Comparison of ENCODE assay signal across 24 cellular contexts in the genomic region with DNA sequence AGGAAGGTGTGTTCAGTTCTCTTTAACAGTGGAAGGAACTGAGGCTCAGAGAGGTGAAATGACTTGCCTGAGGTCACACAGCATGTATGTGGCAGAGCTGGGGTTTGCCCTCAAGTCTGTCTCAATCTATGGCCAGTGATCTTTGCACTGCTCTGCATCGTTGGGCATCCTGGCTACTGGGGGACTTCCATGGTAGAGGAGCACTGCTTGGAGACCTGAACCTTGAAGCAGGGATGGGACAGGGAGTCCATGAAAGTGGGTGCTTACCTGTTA. TPM values are rescaled to one million over a fixed set of nuclear protein-coding genes. Genes with fewer than 3 reads are reported as not detected.
DNase-seq lines count a peak whose midpoint lies in the region; ATAC-seq, FAIRE-seq and TF ChIP-seq lines count a peak whose summit lies in the region.
"Had no signal": no experiment of that assay in that cellular context is flagged by ENCODE, and none has a peak within 500 bp of the region (broad histone marks: within the 10 kb centered on the region; RNA-seq: fewer than 3 reads in every experiment).

No MANE protein-coding gene starts in this region.

- peaks cover 2% of the 10 kb centered on the region for H3K27me3 Mint-ChIP-seq in Caco-2 (ENCODE audit: insufficient read depth, unreplicated experiment)

- WGBS in HepG2 (ENCODE audit: low lambda C conversion rate), result 0% methylated on average over 1 of the region's 1 CpG
- no CpG with 5 or more reads among the region's 1 CpG for WGBS in right lobe of liver (ENCODE audit: insufficient coverage, low coverage, low lambda C conversion rate, missing lambda C conversion rate)
- WGBS in adrenal gland, 4 donors, result 88 to 95% (median 90%) methylated on average over 1 of the region's 1 CpG; no CpG with 5 or more reads in 1 of the 4 donors

- H3K27ac ChIP-seq in HepG2 (ENCODE audit: extremely low read length, insufficient read depth, low read length), result no peak overlapping the region
- no peak overlapping the region for H3K27ac ChIP-seq in right lobe of liver
- H3K27ac ChIP-seq in dorsolateral prefrontal cortex, result peak overlapping the region in 57 of 59 donors; percentile 51 to 98 (median 96)
- no peak overlapping the region for H3K27ac ChIP-seq in neural cell (ENCODE audit: low read length)
- H3K27ac ChIP-seq in adrenal gland, result peak overlapping the region in 1 of 5 donors; percentile 84
- H3K27ac ChIP-seq: A549, cardiac muscle cell, suprapubic skin had no signal

- no peak for FAIRE-seq in HepG2 (lab: Jason Lieb, UNC)
- FAIRE-seq: A549, islet of Langerhans had no signal

- peaks cover 6% of the 10 kb centered on the region for H3K4me1 Mint-ChIP-seq in Caco-2 (ENCODE audit: low read depth, unreplicated experiment)

- ATAC-seq in HepG2 (no peak), right lobe of liver (no peak), HG02642 (IDR thresholded peaks at IDR 0.05; ENCODE audit: poor library complexity, unreplicated experiment) (no peak)
- ATAC-seq: A549; activated naive CD4-positive, alpha-beta T cell treated with anti-CD3 and anti-CD28 coated beads, Interleukin-2, amount 50 U/mL, for 72 hours; heart left ventricle had no signal

- in situ Hi-C loops in HepG2 (cut with HindIII; ENCODE audit: extremely low pct_ligation_motif_present, low pct_unique_long_range_greater_than_20kb), result no loop called here

- POLR2A ChIA-PET in HepG2 (lab: Yijun Ruan, JAX) (no interaction called here), Caco-2 (lab: Charles Lee) (no interaction called here)

- no peaks in the 10 kb centered on the region for H3K36me3 ChIP-seq in HepG2 (replicated peaks in 1 of 2; ENCODE audit: control insufficient read depth in 1 of 2, insufficient read depth in 2 of 2, low read length in 2 of 2)
- no peaks in the 10 kb centered on the region for H3K36me3 ChIP-seq in right lobe of liver
- no peaks in the 10 kb centered on the region for H3K36me3 ChIP-seq in neural cell (ENCODE audit: insufficient read depth, low read length)
- no peaks in the 10 kb centered on the region for H3K36me3 ChIP-seq in adrenal gland (replicated peaks in 1 of 2)
- no peaks in the 10 kb centered on the region for H3K36me3 ChIP-seq in Caco-2 (ENCODE audit: control insufficient read depth, insufficient read depth, low read length)
- H3K36me3 ChIP-seq: cardiac muscle cell, heart left ventricle, suprapubic skin had no signal

- peaks cover 10 to 51% of the 10 kb centered on the region in 2 experiments for H3K27me3 ChIP-seq in HepG2 (ENCODE audit: control insufficient read depth in 1 of 2, insufficient read depth in 2 of 2, low read length in 2 of 2)
- peaks cover 0 to 11% of the 10 kb centered on the region in 2 donors for H3K27me3 ChIP-seq in right lobe of liver
- no peaks in the 10 kb centered on the region for H3K27me3 ChIP-seq in dorsolateral prefrontal cortex
- no peaks in the 10 kb centered on the region for H3K27me3 ChIP-seq in neural cell (ENCODE audit: insufficient read depth, low read depth, low read length)
- H3K27me3 ChIP-seq in adrenal gland, result peaks cover 21% of the 10 kb centered on the region
- peaks cover 5% of the 10 kb centered on the region for H3K27me3 ChIP-seq in Caco-2 (replicated peaks; ENCODE audit: control insufficient read depth, insufficient read depth, low read length)
- H3K27me3 ChIP-seq: suprapubic skin had no signal

- no peaks in the 10 kb centered on the region for H3K9me2 ChIP-seq in neural cell (ENCODE audit: insufficient read depth, low read length)

- no peaks in the 10 kb centered on the region for H3K9me3 Mint-ChIP-seq in Caco-2 (ENCODE audit: unreplicated experiment)
- H3K9me3 Mint-ChIP-seq: activated naive CD4-positive, alpha-beta T cell treated with anti-CD3 and anti-CD28 coated beads, Interleukin-2, amount 50 U/mL, for 72 hours; CD4-positive, alpha-beta memory T cell had no signal

- no peak overlapping the region for H3K4me2 ChIP-seq in HepG2 (ENCODE audit: low read depth, low read length)
- H3K4me2 ChIP-seq in neural cell (ENCODE audit: low read length), result no peak overlapping the region
- H3K4me2 ChIP-seq: A549 had no signal

- no peak overlapping the region for H3K9ac ChIP-seq in HepG2 (ENCODE audit: insufficient read depth, low read depth, low read length)
- no peak overlapping the region for H3K9ac ChIP-seq in neural cell (ENCODE audit: low read length)

- no peak overlapping the region for H2AFZ ChIP-seq in HepG2 (ENCODE audit: low read length)
- H2AFZ ChIP-seq in neural cell (ENCODE audit: low read depth, low read length), result no peak overlapping the region

- peaks cover 44% of the 10 kb centered on the region for H3K4me1 ChIP-seq in HepG2 (ENCODE audit: insufficient read depth, low read length)
- H3K4me1 ChIP-seq in right lobe of liver, result peaks cover 0 to 9% (median 0%) of the 10 kb centered on the region in 4 donors
- H3K4me1 ChIP-seq in adrenal gland (replicated peaks in 1 of 2), result peaks cover 0 to 13% of the 10 kb centered on the region in 2 donors
- peaks cover 8% of the 10 kb centered on the region; the same call in 1 of the 2 replicates for H3K4me1 ChIP-seq in Caco-2

- H3K79me2 ChIP-seq in HepG2 (ENCODE audit: insufficient read depth, low read length) (no peaks in the 10 kb centered on the region), neural cell (replicated peaks; ENCODE audit: insufficient read depth, low read length) (peaks cover 35% of the 10 kb centered on the region)

- DNase-seq in HepG2 (ENCODE audit: low spot score), result no peak
- no peak for DNase-seq in right lobe of liver
- DNase-seq in dorsolateral prefrontal cortex, result peak in 2 of 10 donors; percentile 6 to 13
- no peak for DNase-seq in adrenal gland
- DNase-seq in midbrain (lab: John Stamatoyannopoulos, UW), result no peak
- DNase-seq in Caco-2, result no peak
- DNase-seq: activated T-cell treated with anti-CD3 and anti-CD28 coated beads, Interleukin-2, amount 50 U/mL, for 1 hour; CD4-positive, alpha-beta memory T cell; DND-41; effector CD8-positive, alpha-beta T cell; GOT3; heart left ventricle; NCI-H1417; NCI-H526; occipital lobe; Right ventricle myocardium superior; stimulated activated CD4-positive, alpha-beta T cell treated with anti-CD3 and anti-CD28 coated beads, Interleukin-2, amount 100 ng/mL, for 24 hours had no signal

- TF ChIP-seq POLR2A in HepG2 (IDR thresholded peaks at IDR 0.05; ENCODE audit: insufficient read depth in 1 of 2, low read depth in 2 of 2, low read length in 2 of 2) (no peak), right lobe of liver (IDR thresholded peaks at IDR 0.05) (no peak), adrenal gland (IDR thresholded peaks at IDR 0.05) (no peak)

- H3K9me3 ChIP-seq in HepG2 (ENCODE audit: low read length), result no peaks in the 10 kb centered on the region
- H3K9me3 ChIP-seq in right lobe of liver, result no peaks in the 10 kb centered on the region
- H3K9me3 ChIP-seq in neural cell (ENCODE audit: low read length), result no peaks in the 10 kb centered on the region
- H3K9me3 ChIP-seq in adrenal gland (replicated peaks in 1 of 3), result no peaks in the 10 kb centered on the region
- H3K9me3 ChIP-seq in Caco-2, result no peaks in the 10 kb centered on the region
- H3K9me3 ChIP-seq: A549, heart left ventricle, suprapubic skin had no signal

- H3K27ac Mint-ChIP-seq in Caco-2 (ENCODE audit: unreplicated experiment), result no peak overlapping the region
- H3K27ac Mint-ChIP-seq: activated naive CD4-positive, alpha-beta T cell treated with anti-CD3 and anti-CD28 coated beads, Interleukin-2, amount 50 U/mL, for 72 hours had no signal

- H4K20me1 ChIP-seq in HepG2 (ENCODE audit: insufficient read depth, low read length) (no peaks in the 10 kb centered on the region), neural cell (ENCODE audit: insufficient read depth) (no peaks in the 10 kb centered on the region)

- TF ChIP-seq EP300 in HepG2 (IDR thresholded peaks at IDR 0.05; ENCODE audit: low read depth in 2 of 2, low read length in 2 of 2) (no peak), HepG2 (CRISPR knock-in tag; IDR thresholded peaks at IDR 0.05; ENCODE audit: borderline replicate concordance) (no peak), neural cell (conservative IDR thresholded peaks at IDR 0.05; ENCODE audit: poor library complexity, severe bottlenecking) (no peak)

- CTCF ChIA-PET in HepG2 (lab: Yijun Ruan, JAX; ENCODE audit: low intra/inter-chr PET ratio, low total read pairs), result no interaction called here
- CTCF ChIA-PET in Caco-2 (lab: Charles Lee), result no interaction called here

- H3K4me3 ChIP-seq in HepG2 (replicated peaks in 1 of 3; ENCODE audit: insufficient read depth in 1 of 3, low read depth in 2 of 3, low read length in 3 of 3) (no peak overlapping the region), right lobe of liver (no peak overlapping the region), dorsolateral prefrontal cortex (peak overlapping the region in 41 of 59 donors; percentile 58 to 89 (median 78)), neural cell (ENCODE audit: low read length) (peak overlapping the region; percentile 88), adrenal gland (no peak overlapping the region), Caco-2 (ENCODE audit: low read depth, low read length) (no peak overlapping the region)
- H3K4me3 ChIP-seq: A549, cardiac muscle cell had no signal

- H3K36me3 Mint-ChIP-seq in Caco-2 (ENCODE audit: insufficient read depth, unreplicated experiment), result no peaks in the 10 kb centered on the region

- intact Hi-C loops in HepG2 (cut with micrococcal nuclease; ENCODE audit: unreplicated experiment) (no loop called here), right lobe of liver (cut with DNase I) (loop anchor here (10.0 kb wide), 2 partner anchors 64 to 94 kb away; no protein-coding TSS in a partner anchor), dorsolateral prefrontal cortex (cut with DNase I) (no loop called here), adrenal gland (cut with DNase I) (no loop called here), Caco-2 (cut with micrococcal nuclease; ENCODE audit: unreplicated experiment) (no loop called here)

- TF ChIP-seq CTCF in HepG2 (CRISPR knock-in tag; IDR thresholded peaks at IDR 0.05) (no peak), right lobe of liver (IDR thresholded peaks at IDR 0.05) (no peak), dorsolateral prefrontal cortex (IDR thresholded peaks at IDR 0.05 in 54 of 56, conservative IDR thresholded peaks at IDR 0.05 in 2 of 56; ENCODE audit: low read depth in 1 of 56, partially characterized antibody in 56 of 56) (no peak), neural cell (IDR thresholded peaks at IDR 0.05; ENCODE audit: poor library complexity, severe bottlenecking) (no peak), adrenal gland (IDR thresholded peaks at IDR 0.05) (no peak), Caco-2 (IDR thresholded peaks at IDR 0.05; ENCODE audit: insufficient read depth in 1 of 2, low read depth in 1 of 2, low read length in 1 of 2, severe bottlenecking in 1 of 2, unreplicated experiment in 1 of 2) (no peak)

- BruUV-seq in HepG2 (replicated peaks; lab: Mats Ljungman, UMichigan) (no TSS peak), Caco-2 (replicated peaks; lab: Mats Ljungman, UMichigan) (no TSS peak)

- no peaks in the 10 kb centered on the region for H3F3A ChIP-seq in neural cell (ENCODE audit: insufficient read depth, low read length, poor library complexity, severe bottlenecking)

- H3K4me3 Mint-ChIP-seq in Caco-2 (ENCODE audit: unreplicated experiment), result no peak overlapping the region

- no peak for TF ChIP-seq RAD21 in HepG2 (CRISPR knock-in tag; IDR thresholded peaks at IDR 0.05)
- TF ChIP-seq RAD21 in neural cell (conservative IDR thresholded peaks at IDR 0.05), result no peak

RNA-seq across cellular contexts. Expression of a gene that starts 2.0 kb away (rescaled TPM):
- 0.35 and 0.36 TPM in 2 replicates for total RNA-seq in HepG2 (2016; rRNA removed; fragmentation: Illumina TruSeq; extraction: Trizol)
- 0.10 and 0.18 TPM in 2 replicates for total RNA-seq in HepG2 (2016; cell fraction: cytosol; rRNA removed; fragmentation: Illumina TruSeq; extraction: Trizol; ENCODE audit: low read depth)
- total RNA-seq in HepG2 (2016; cell fraction: insoluble cytoplasmic fraction; rRNA removed; fragmentation: Illumina TruSeq; extraction: Trizol), result 0.22 and 0.28 TPM in 2 replicates
- 0.28 and 0.34 TPM in 2 replicates for total RNA-seq in HepG2 (2016; cell fraction: membrane; rRNA removed; fragmentation: Illumina TruSeq; extraction: Trizol)
- total RNA-seq in HepG2 (2016; cell fraction: nucleus; rRNA removed; fragmentation: Illumina TruSeq; extraction: Trizol), result 0.13 and 0.22 TPM in 2 replicates
- polyA plus RNA-seq in HepG2 (2011; rRNA removed), result 0.63 and 1.1 TPM in 2 replicates
- polyA plus RNA-seq in HepG2 (2011; cell fraction: cytosol; rRNA removed), result 0.58 and 0.64 TPM in 2 replicates
- 0.92 and 1.2 TPM in 2 replicates for polyA plus RNA-seq in HepG2 (2011; cell fraction: nucleus; rRNA removed)
- polyA plus RNA-seq in HepG2 (2012), result 0.15 and 0.16 TPM in 2 replicates
- polyA plus RNA-seq in HepG2 (2016; cell fraction: cytosol; fragmentation: Illumina TruSeq; extraction: Trizol; ENCODE audit: low read depth), result 0.09 and 0.12 TPM in 2 replicates
- polyA plus RNA-seq in HepG2 (2016; cell fraction: insoluble cytoplasmic fraction; fragmentation: Illumina TruSeq; extraction: Trizol; ENCODE audit: low read depth), result 0.51 and 0.85 TPM in 2 replicates
- polyA plus RNA-seq in HepG2 (2016; cell fraction: membrane; fragmentation: Illumina TruSeq; extraction: Trizol; ENCODE audit: low read depth), result 0.43 and 0.52 TPM in 2 replicates
- 0.27 and 0.31 TPM in 2 replicates for polyA plus RNA-seq in HepG2 (2016; cell fraction: nucleus; fragmentation: Illumina TruSeq; extraction: Trizol; ENCODE audit: insufficient read depth, low read depth)
- polyA minus RNA-seq in HepG2 (2011; rRNA and poly(A)+ RNA removed; ENCODE audit: low replicate concordance), result 1.3 TPM in 1 of 2 replicates, not detected in the other
- 0.62 and 0.69 TPM in 2 replicates for polyA minus RNA-seq in HepG2 (2011; cell fraction: cytosol; rRNA and poly(A)+ RNA removed)
- polyA minus RNA-seq in HepG2 (2011; cell fraction: nucleus; rRNA and poly(A)+ RNA removed), result 0.13 and 0.25 TPM in 2 replicates
- under 1 TPM; 0.18 to 0.68 (median 0.41) TPM for total RNA-seq in right lobe of liver
- total RNA-seq in dorsolateral prefrontal cortex, result 100 to 1,000 TPM in 88 of 120 experiments, 10 to 100 TPM in 32; 75.5 to 144 (median 107) TPM
- 15.1 and 17.1 TPM in 2 replicates for polyA plus RNA-seq in neural cell
- 22.4 and 22.9 TPM in 2 replicates for polyA minus RNA-seq in neural cell
- total RNA-seq in adrenal gland, result 1 to 10 TPM; 3.0 to 8.4 (median 4.2) TPM
- polyA plus RNA-seq in adrenal gland, result 1 to 10 TPM; 4.2 to 5.9 (median 4.9) TPM
- 0.21 and 0.25 TPM in 2 replicates for total RNA-seq in Caco-2 (2022)
- total RNA-seq: CD4-positive, alpha-beta memory T cell had no signal
- polyA plus RNA-seq: CD4-positive, alpha-beta memory T cell had no signal

Comparison
In these comparisons a context has a peak if more than half of its experiments do, and no peak if none do; other contexts are left out.
1. intact Hi-C loops: an anchor here in right lobe of liver (10.0 kb wide); none called in HepG2, dorsolateral prefrontal cortex, adrenal gland and Caco-2.
2. H3K27ac ChIP-seq: peak in dorsolateral prefrontal cortex (57 of 59); none in HepG2 (single experiment), right lobe of liver (0 of 3) and neural cell (single experiment).
3. H3K4me3 ChIP-seq: peak in dorsolateral prefrontal cortex (41 of 59) and neural cell (single experiment); none in HepG2 (0 of 3), right lobe of liver (0 of 3), adrenal gland (0 of 4) and Caco-2 (single experiment).
4. RNA of a gene that starts 2.0 kb away (total RNA-seq): 75.5 to 144 TPM in dorsolateral prefrontal cortex; 3.0 to 8.4 TPM in adrenal gland, 0.18 to 0.68 TPM in right lobe of liver, 0.10 to 0.36 TPM in HepG2 and 0.21 to 0.25 TPM in Caco-2; every median in the first group is over 4 times any median in the second.